In the genomic region with DNA sequence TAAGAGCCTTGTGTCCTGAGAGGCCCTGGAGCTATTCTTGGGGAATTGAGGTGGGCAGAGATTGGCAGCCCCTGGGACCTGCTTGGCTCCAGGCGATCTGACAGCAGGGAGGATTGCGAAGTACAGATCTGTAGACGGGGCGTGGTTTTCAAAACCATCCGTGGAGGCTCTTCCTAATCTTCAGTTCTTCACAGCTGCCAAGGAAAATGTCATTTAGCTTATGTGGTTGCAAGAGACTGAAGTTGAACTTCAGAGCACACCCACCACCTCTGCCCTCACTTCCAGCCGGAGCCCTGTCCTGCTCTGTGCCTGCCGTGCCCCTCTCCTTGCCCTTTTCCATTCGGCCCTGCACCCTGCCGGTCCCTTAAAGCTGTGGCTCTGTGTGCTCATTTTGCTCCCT, we compare ENCODE assay signal across 14 cellular contexts. TPM values are rescaled to one million over a fixed set of nuclear protein-coding genes. Genes with fewer than 3 reads are reported as not detected.
A peak's percentile ranks its signal among the peaks of the same experiment; 100 is the strongest.
DNase-seq lines count a peak whose midpoint lies in the region; ATAC-seq lines count a peak whose summit lies in the region.
"Had no signal": no experiment of that assay in that cellular context is flagged by ENCODE, and none has a peak within 500 bp of the region (broad histone marks: within the 10 kb centered on the region; RNA-seq: fewer than 3 reads in every experiment).

No MANE protein-coding gene starts in this region.

- no peaks in the 10 kb centered on the region for H3K9me3 ChIP-seq in SJCRH30 (replicated peaks)
- H3K9me3 ChIP-seq: SJSA1 had no signal

- peak; percentile 71 for DNase-seq in GM03348 (ENCODE audit: low spot score)
- DNase-seq in NCI-H82 (lab: John Stamatoyannopoulos, UW): peak; percentile 97
- DNase-seq in fibroblast of peridontal ligament (ENCODE audit: extremely low read depth): peak; percentile 61
- DNase-seq in putamen (ENCODE audit: low spot score): peak; percentile 33
- DNase-seq in NCI-H345 (lab: John Stamatoyannopoulos, UW): no peak
- DNase-seq in SJCRH30: no peak
- DNase-seq in stimulated activated naive CD8-positive, alpha-beta T cell treated with anti-CD3 and anti-CD28 coated beads, Interleukin-15, amount 100 ng/mL, for 72 hours: no peak
- DNase-seq: activated CD4-positive, alpha-beta T cell treated with anti-CD3 and anti-CD28 coated beads for 4 hours; DMS153; NCI-H226; stimulated activated CD4-positive, alpha-beta T cell treated with anti-CD3 and anti-CD28 coated beads, Interleukin-2, amount 100 ng/mL, for 24 hours had no signal

- H3K9me3 Mint-ChIP-seq in stimulated activated naive CD8-positive, alpha-beta T cell treated with anti-CD3 and anti-CD28 coated beads, Interleukin-15, amount 100 ng/mL, for 72 hours: no peaks in the 10 kb centered on the region
- H3K9me3 Mint-ChIP-seq: neural crest cell had no signal

- H3K27me3 Mint-ChIP-seq in stimulated activated naive CD8-positive, alpha-beta T cell treated with anti-CD3 and anti-CD28 coated beads, Interleukin-15, amount 100 ng/mL, for 72 hours: no peaks in the 10 kb centered on the region

- H3K27ac ChIP-seq in SJCRH30: no peak overlapping the region
- H3K27ac ChIP-seq: SJSA1 had no signal

- peaks cover 8% of the 10 kb centered on the region for H3K4me1 Mint-ChIP-seq in stimulated activated naive CD8-positive, alpha-beta T cell treated with anti-CD3 and anti-CD28 coated beads, Interleukin-15, amount 100 ng/mL, for 72 hours
- H3K4me1 Mint-ChIP-seq: neural crest cell had no signal

- H3K4me3 Mint-ChIP-seq in stimulated activated naive CD8-positive, alpha-beta T cell treated with anti-CD3 and anti-CD28 coated beads, Interleukin-15, amount 100 ng/mL, for 72 hours: no peak overlapping the region
- H3K4me3 Mint-ChIP-seq: neural crest cell had no signal

- ATAC-seq in stimulated activated naive CD8-positive, alpha-beta T cell treated with anti-CD3 and anti-CD28 coated beads, Interleukin-15, amount 100 ng/mL, for 72 hours: no peak
- ATAC-seq in HG03095 (IDR thresholded peaks at IDR 0.05; ENCODE audit: unreplicated experiment): no peak

- H3K27ac Mint-ChIP-seq in stimulated activated naive CD8-positive, alpha-beta T cell treated with anti-CD3 and anti-CD28 coated beads, Interleukin-15, amount 100 ng/mL, for 72 hours: no peak overlapping the region

- no peaks in the 10 kb centered on the region for H3K27me3 ChIP-seq in SJCRH30
- H3K27me3 ChIP-seq: SJSA1 had no signal

- no peaks in the 10 kb centered on the region for H3K4me1 ChIP-seq in SJCRH30

- no peak overlapping the region for H3K4me3 ChIP-seq in SJCRH30
- H3K4me3 ChIP-seq: SJSA1 had no signal

- peaks cover 39% of the 10 kb centered on the region for H3K36me3 ChIP-seq in SJCRH30

RNA-seq across cellular contexts. Expression of gene NISCH, which starts 12.9 kb away (rescaled TPM):
- total RNA-seq in SJCRH30 (2014; rRNA removed; shearing (Covaris generic)): 32.8 and 43.5 TPM in 2 replicates

RNA-seq across cellular contexts. Expression of gene TNNC1, which starts 14.5 kb away (rescaled TPM):
- total RNA-seq in SJCRH30 (2014; rRNA removed; shearing (Covaris generic)): 8.5 and 10.5 TPM in 2 replicates
- total RNA-seq: neural crest cell had no signal

RNA-seq across cellular contexts. Expression of gene SEMA3G, which starts 23.4 kb away (rescaled TPM):
- 0.03 and 0.10 TPM in 2 replicates for total RNA-seq in SJCRH30 (2014; rRNA removed; shearing (Covaris generic))

RNA-seq across cellular contexts. Expression of gene STAB1, which starts 26.8 kb away (rescaled TPM):
- not detected in 2 replicates for total RNA-seq in SJCRH30 (2014; rRNA removed; shearing (Covaris generic))
- total RNA-seq: SJSA1 had no signal

RNA-seq across cellular contexts. Expression of gene PHF7, which starts 57.9 kb away (rescaled TPM):
- total RNA-seq in SJCRH30 (2014; rRNA removed; shearing (Covaris generic)): 4.8 and 5.7 TPM in 2 replicates

Comparison
In these comparisons a context has a peak if more than half of its experiments do, and no peak if none do; other contexts are left out.
1. DNase-seq: peak in GM03348 (single experiment), NCI-H82 (single experiment), fibroblast of peridontal ligament (single experiment) and putamen (single experiment); none in NCI-H345 (single experiment), SJCRH30 (0 of 2) and stimulated activated naive CD8-positive, alpha-beta T cell treated with anti-CD3 and anti-CD28 coated beads, Interleukin-15, amount 100 ng/mL, for 72 hours (0 of 2).